Comparison of ENCODE assay signal across 1 cellular context in genomic region chr19:42295342-42295741, GRCh38.
TF ChIP-seq lines count a peak whose summit lies in the region.

No MANE protein-coding gene starts in this region.

TF ChIP-seq in IMR-90, 13 proteins besides CTCF, POLR2A, EP300 and RAD21:
- TF ChIP-seq BHLHE40 (IDR thresholded peaks at IDR 0.05; ENCODE audit: low read depth, low read length) (no peak), MXI1 (IDR thresholded peaks at IDR 0.05; ENCODE audit: borderline replicate concordance, low read depth, low read length) (no peak), NFE2L2 (IDR thresholded peaks at IDR 0.05; ENCODE audit: low read depth, low read length) (no peak), CEBPB (IDR thresholded peaks at IDR 0.05; ENCODE audit: low read depth, low read length) (no peak), SMC3 (IDR thresholded peaks at IDR 0.05; ENCODE audit: low read depth, low read length) (no peak)
- TF ChIP-seq, protein P1, sequence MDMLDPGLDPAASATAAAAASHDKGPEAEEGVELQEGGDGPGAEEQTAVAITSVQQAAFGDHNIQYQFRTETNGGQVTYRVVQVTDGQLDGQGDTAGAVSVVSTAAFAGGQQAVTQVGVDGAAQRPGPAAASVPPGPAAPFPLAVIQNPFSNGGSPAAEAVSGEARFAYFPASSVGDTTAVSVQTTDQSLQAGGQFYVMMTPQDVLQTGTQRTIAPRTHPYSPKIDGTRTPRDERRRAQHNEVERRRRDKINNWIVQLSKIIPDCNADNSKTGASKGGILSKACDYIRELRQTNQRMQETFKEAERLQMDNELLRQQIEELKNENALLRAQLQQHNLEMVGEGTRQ (IDR thresholded peaks at IDR 0.05; ENCODE audit: low read depth, low read length) = no peak
